Comparison of ENCODE assay signal across 13 cellular contexts in genomic region chr17:19546289-19547065, GRCh38. TPM values are rescaled to one million over a fixed set of nuclear protein-coding genes. Genes with fewer than 3 reads are reported as not detected.
DNase-seq lines count a peak whose midpoint lies in the region; ATAC-seq, FAIRE-seq and TF ChIP-seq lines count a peak whose summit lies in the region.
"Had no signal": no experiment of that assay in that cellular context is flagged by ENCODE, and none has a peak within 500 bp of the region (broad histone marks: within the 10 kb centered on the region; RNA-seq: fewer than 3 reads in every experiment).

No MANE protein-coding gene starts in this region.

- H2AFZ ChIP-seq in Karpas-422 (ENCODE audit: low read length) = no peak overlapping the region

- ATAC-seq in A549 = peak; percentile 60 to 69; a peak in 4 of 6 replicates
- ATAC-seq in stimulated activated effector memory CD8-positive, alpha-beta T cell treated with anti-CD3 and anti-CD28 coated beads, Interleukin-12 subunit alpha, Interleukin-12 subunit beta, amount 100 ng/mL, for 72 hours = no peak

- no peak overlapping the region for H3K4ac ChIP-seq in mesendoderm (ENCODE audit: low read depth, low read length)

- 68% methylated on average over 6 of the region's 6 CpGs for WGBS in A549 (ENCODE audit: missing lambda C conversion rate)
- WGBS in mesendoderm (ENCODE audit: extremely low coverage, insufficient coverage, low lambda C conversion rate) = no CpG with 5 or more reads among the region's 6 CpGs

- TF ChIP-seq RAD21 in A549 (conservative IDR thresholded peaks at IDR 0.05 in 1 of 2, IDR thresholded peaks at IDR 0.05 in 1 of 2) = peak in 1 of 2 experiments; percentile 11; a peak in 1 of 5 replicates

- no peaks in the 10 kb centered on the region for H3K27me3 ChIP-seq in Karpas-422 (ENCODE audit: low read length)
- H3K27me3 ChIP-seq in mesendoderm (ENCODE audit: insufficient read depth, low read length, poor library complexity) = no peaks in the 10 kb centered on the region
- H3K27me3 ChIP-seq: upper lobe of left lung had no signal

- no peak for DNase-seq in A549 (ENCODE audit: low read depth in 1 of 2, low spot score in 1 of 2)
- DNase-seq in Karpas-422 = peak; percentile 70
- DNase-seq in chondrocyte (ENCODE audit: low spot score) = no peak
- peak; percentile 76 for DNase-seq in mesendoderm
- DNase-seq in NCI-H774 (lab: John Stamatoyannopoulos, UW) = no peak
- no peak for DNase-seq in LoVo (ENCODE audit: low spot score)
- no peak for DNase-seq in SW 1271 (lab: John Stamatoyannopoulos, UW)
- DNase-seq in stimulated activated effector memory CD8-positive, alpha-beta T cell treated with anti-CD3 and anti-CD28 coated beads, Interleukin-12 subunit alpha, Interleukin-12 subunit beta, amount 100 ng/mL, for 72 hours (ENCODE audit: low spot score in 2 of 2) = no peak
- DNase-seq: activated CD4-positive, CD25-positive, alpha-beta regulatory T cell treated with anti-CD3 and anti-CD28 coated beads, Interleukin-2, amount 50 U/mL, for 72 hours; NCI-H187 treated with DMSO at 0.1 percent for 48 hours had no signal

- POLR2A ChIA-PET in A549 (lab: Yijun Ruan, JAX) = no interaction called here

- H3K36me3 Mint-ChIP-seq in chondrocyte (ENCODE audit: low read depth) = no peaks in the 10 kb centered on the region
- no peaks in the 10 kb centered on the region for H3K36me3 Mint-ChIP-seq in stimulated activated effector memory CD8-positive, alpha-beta T cell treated with anti-CD3 and anti-CD28 coated beads, Interleukin-12 subunit alpha, Interleukin-12 subunit beta, amount 100 ng/mL, for 72 hours
- H3K36me3 Mint-ChIP-seq: CD4-positive, alpha-beta memory T cell had no signal

- TF ChIP-seq EP300 in A549 (IDR thresholded peaks at IDR 0.05) = no peak

- CTCF ChIA-PET in A549 (lab: Yijun Ruan, JAX) = interaction anchor here (0.7 to 1.3 kb wide), 6 partner anchors 12 to 220 kb away, joined by 3 to 5 read pairs (median 3); partner anchors contain the start of genes B9D1 and SLC47A1

- no peaks in the 10 kb centered on the region for H3K4me1 Mint-ChIP-seq in chondrocyte (ENCODE audit: low read depth)
- H3K4me1 Mint-ChIP-seq in stimulated activated effector memory CD8-positive, alpha-beta T cell treated with anti-CD3 and anti-CD28 coated beads, Interleukin-12 subunit alpha, Interleukin-12 subunit beta, amount 100 ng/mL, for 72 hours = no peaks in the 10 kb centered on the region

- peaks cover 2% of the 10 kb centered on the region for H3K27me3 Mint-ChIP-seq in chondrocyte (ENCODE audit: low read depth)

- H3K9me3 Mint-ChIP-seq in chondrocyte (ENCODE audit: low read depth) = no peaks in the 10 kb centered on the region
- no peaks in the 10 kb centered on the region for H3K9me3 Mint-ChIP-seq in stimulated activated effector memory CD8-positive, alpha-beta T cell treated with anti-CD3 and anti-CD28 coated beads, Interleukin-12 subunit alpha, Interleukin-12 subunit beta, amount 100 ng/mL, for 72 hours
- H3K9me3 Mint-ChIP-seq: CD4-positive, alpha-beta memory T cell had no signal

- H3K27ac Mint-ChIP-seq in chondrocyte (ENCODE audit: unreplicated experiment) = no peak overlapping the region
- H3K27ac Mint-ChIP-seq in stimulated activated effector memory CD8-positive, alpha-beta T cell treated with anti-CD3 and anti-CD28 coated beads, Interleukin-12 subunit alpha, Interleukin-12 subunit beta, amount 100 ng/mL, for 72 hours = no peak overlapping the region
- H3K27ac Mint-ChIP-seq: CD4-positive, alpha-beta memory T cell had no signal

- no peak for TF ChIP-seq CTCF in A549 (IDR thresholded peaks at IDR 0.05)
- peak; percentile 38 for TF ChIP-seq CTCF in chondrocyte (IDR thresholded peaks at IDR 0.05)

- no peak overlapping the region for H3K4me3 Mint-ChIP-seq in chondrocyte (ENCODE audit: unreplicated experiment)
- no peak overlapping the region for H3K4me3 Mint-ChIP-seq in stimulated activated effector memory CD8-positive, alpha-beta T cell treated with anti-CD3 and anti-CD28 coated beads, Interleukin-12 subunit alpha, Interleukin-12 subunit beta, amount 100 ng/mL, for 72 hours
- H3K4me3 Mint-ChIP-seq: CD4-positive, alpha-beta memory T cell had no signal

- FAIRE-seq in A549 (lab: Jason Lieb, UNC) = no peak
- FAIRE-seq: GM19239 had no signal

- H2AK5ac ChIP-seq in mesendoderm (ENCODE audit: low read length) = peak overlapping the region; percentile 74

- H4K8ac ChIP-seq in mesendoderm (ENCODE audit: low read depth, low read length) = no peak overlapping the region

- no peak overlapping the region for H3K9ac ChIP-seq in Karpas-422 (ENCODE audit: low read length)
- peak overlapping the region; percentile 11 for H3K9ac ChIP-seq in mesendoderm (ENCODE audit: low read length)

- H2BK5ac ChIP-seq in mesendoderm (ENCODE audit: low read length) = no peak overlapping the region

- no peak overlapping the region for H2BK15ac ChIP-seq in mesendoderm (replicated peaks; ENCODE audit: low read depth)

- H3K9me2 ChIP-seq in Karpas-422 (replicated peaks; ENCODE audit: insufficient read depth, low read length) = no peaks in the 10 kb centered on the region

- no peak for TF ChIP-seq POLR2A in A549 (IDR thresholded peaks at IDR 0.05; ENCODE audit: low read length)

- no peaks in the 10 kb centered on the region; the same call in 2 of the 3 replicates for H3K4me1 ChIP-seq in A549
- no peaks in the 10 kb centered on the region for H3K4me1 ChIP-seq in Karpas-422 (ENCODE audit: low read length)
- H3K4me1 ChIP-seq in mesendoderm (ENCODE audit: control insufficient read depth, low read depth, low read length) = peaks cover 4% of the 10 kb centered on the region

- H3K4me3 ChIP-seq in A549 (no peak overlapping the region), Karpas-422 (ENCODE audit: low read length) (no peak overlapping the region), mesendoderm (ENCODE audit: low read length) (no peak overlapping the region)
- H3K4me3 ChIP-seq: upper lobe of left lung had no signal

- H3K18ac ChIP-seq in mesendoderm (ENCODE audit: low read length) = no peak overlapping the region

- no peak overlapping the region for H3K23ac ChIP-seq in mesendoderm (ENCODE audit: low read length)

- no peaks in the 10 kb centered on the region for H3K9me3 ChIP-seq in A549
- H3K9me3 ChIP-seq in Karpas-422 (ENCODE audit: low read length) = no peaks in the 10 kb centered on the region
- H3K9me3 ChIP-seq: upper lobe of left lung had no signal

- H3K27ac ChIP-seq in A549 (no peak overlapping the region), Karpas-422 (ENCODE audit: low read length) (no peak overlapping the region), mesendoderm (ENCODE audit: low read depth, low read length) (no peak overlapping the region)

- no peak overlapping the region for H3K56ac ChIP-seq in mesendoderm (ENCODE audit: low read length)

- H3K4me2 ChIP-seq in A549 = no peak overlapping the region
- H3K4me2 ChIP-seq in Karpas-422 (ENCODE audit: low read depth, low read length, poor library complexity, severe bottlenecking) = no peak overlapping the region
- no peak overlapping the region for H3K4me2 ChIP-seq in mesendoderm (ENCODE audit: low read length)

- no peak overlapping the region for H4K5ac ChIP-seq in mesendoderm (ENCODE audit: low read length)

- H3K79me2 ChIP-seq in Karpas-422 (ENCODE audit: low read length) (no peaks in the 10 kb centered on the region), mesendoderm (ENCODE audit: control insufficient read depth, insufficient read depth, low read length) (no peaks in the 10 kb centered on the region)

- H4K20me1 ChIP-seq in Karpas-422 (ENCODE audit: insufficient read depth, low read depth, low read length) = no peaks in the 10 kb centered on the region

- no peak overlapping the region for H2BK120ac ChIP-seq in mesendoderm (ENCODE audit: low read depth, low read length)

- no peaks in the 10 kb centered on the region for H3K79me1 ChIP-seq in mesendoderm (ENCODE audit: low read length)

- H3K36me3 ChIP-seq in Karpas-422 (ENCODE audit: insufficient read depth, low read length) (no peaks in the 10 kb centered on the region), mesendoderm (ENCODE audit: control insufficient read depth, insufficient read depth, low read length) (no peaks in the 10 kb centered on the region)
- H3K36me3 ChIP-seq: upper lobe of left lung had no signal

TF ChIP-seq in A549, 52 proteins besides CTCF, POLR2A, EP300 and RAD21:
- TF ChIP-seq RFX5 (IDR thresholded peaks at IDR 0.05) = no peak

RNA-seq across cellular contexts. Expression of gene SLC47A1, which starts 12.8 kb away (rescaled TPM):
- polyA plus RNA-seq in A549 (2011; rRNA removed) (21.1 and 35.1 TPM in 2 replicates), A549 (2017; fragmentation: RNase III; extraction: RNeasy Plus Mini Kit Qiagen cat#74134 plus additional on column Dnase treatment) (20.4 to 24.6 TPM (median 24.2 TPM) in 3 replicates)
- 18.6 and 25.8 TPM in 2 replicates for polyA plus RNA-seq in A549 (2012; cell fraction: cytosol; rRNA removed)
- 48.3 and 50.2 TPM in 2 replicates for polyA plus RNA-seq in A549 (2012; cell fraction: nucleus; rRNA removed)
- 60.5 and 93.6 TPM in 2 replicates for polyA minus RNA-seq in A549 (2011; rRNA and poly(A)+ RNA removed)
- not detected in 2 replicates for total RNA-seq in Karpas-422 (2014; rRNA removed; shearing (Covaris generic); ENCODE audit: low replicate concordance)
- 1.7 to 4.9 TPM (median 2.0 TPM) in 3 replicates for total RNA-seq in chondrocyte
- 4.6 TPM for polyA plus RNA-seq in mesendoderm (2013, experiment 1 of 2)
- polyA plus RNA-seq in mesendoderm (2013, experiment 2 of 2) = 4.6 TPM
- polyA plus RNA-seq: CD4-positive, alpha-beta memory T cell had no signal

Comparison
In these comparisons a context has a peak if more than half of its experiments do, and no peak if none do; other contexts are left out.
1. DNase-seq: peak in Karpas-422 (single experiment) and mesendoderm (single experiment); none in A549 (0 of 2), chondrocyte (single experiment), NCI-H774 (single experiment), LoVo (single experiment), SW 1271 (0 of 2) and stimulated activated effector memory CD8-positive, alpha-beta T cell treated with anti-CD3 and anti-CD28 coated beads, Interleukin-12 subunit alpha, Interleukin-12 subunit beta, amount 100 ng/mL, for 72 hours (0 of 2).